ENCODE assay signal across 8 cellular contexts in the genomic region with DNA sequence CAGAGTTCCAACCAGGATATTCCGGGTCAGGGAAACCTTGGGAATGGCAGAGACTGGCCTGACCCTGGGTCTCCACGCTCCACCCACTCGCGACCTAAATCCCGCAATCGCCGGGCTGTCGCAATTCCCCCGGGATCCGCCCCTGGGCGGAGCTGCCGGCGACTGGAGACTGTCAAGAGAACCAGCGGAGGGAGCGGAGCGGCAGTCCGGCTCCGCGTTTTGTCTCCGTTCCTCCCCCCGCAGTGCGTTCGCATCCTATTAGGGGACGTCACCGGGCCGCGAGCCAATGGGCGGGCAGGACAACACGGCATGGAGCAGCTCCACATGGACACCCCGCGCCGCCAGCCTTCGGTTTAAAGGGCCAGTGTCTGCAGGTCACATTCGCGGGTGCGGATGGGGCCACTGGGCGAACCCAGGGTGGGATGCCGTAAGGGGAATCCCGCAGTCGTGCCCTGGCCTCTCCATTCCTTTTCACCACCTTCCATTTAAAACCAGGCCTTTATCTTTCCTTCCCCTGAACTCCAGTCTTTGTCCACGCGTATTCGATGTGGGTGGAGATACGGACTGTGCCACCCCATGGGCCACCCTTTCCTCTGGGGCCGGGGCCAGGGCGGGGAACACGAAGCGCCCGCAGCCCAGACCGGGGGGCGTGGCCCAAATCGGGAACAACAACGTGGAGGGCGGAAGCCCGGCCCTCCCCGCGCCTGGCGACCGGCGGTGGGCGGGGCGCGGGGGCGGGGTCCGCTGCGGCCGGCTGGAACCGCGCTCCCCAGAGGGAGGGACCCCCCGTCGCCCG. TPM values are rescaled to one million over a fixed set of nuclear protein-coding genes. Genes with fewer than 3 reads are reported as not detected.
A peak's percentile ranks its signal among the peaks of the same experiment; 100 is the strongest.
DNase-seq lines count a peak whose midpoint lies in the region; ATAC-seq and TF ChIP-seq lines count a peak whose summit lies in the region.

No MANE protein-coding gene starts in this region.

- H3K27ac Mint-ChIP-seq in type B pancreatic cell = peak overlapping the region; percentile 100

- H3K4me1 ChIP-seq in heart right ventricle = peaks cover 28 to 70% (median 66%) of the 10 kb centered on the region in 9 donors

- H3K36me3 ChIP-seq in heart right ventricle = no peaks in the 10 kb centered on the region

- H3K4me1 Mint-ChIP-seq in type B pancreatic cell (ENCODE audit: unreplicated experiment) = peaks cover 44% of the 10 kb centered on the region

- peak overlapping the region; percentile 92 to 100 (median 98) for H3K27ac ChIP-seq in heart right ventricle

- H3K9me3 Mint-ChIP-seq in type B pancreatic cell = no peaks in the 10 kb centered on the region

- no peak for TF ChIP-seq CTCF in GM12865 (IDR thresholded peaks at IDR 0.05; ENCODE audit: insufficient read depth, low read depth, low read length, missing control alignments)
- TF ChIP-seq CTCF in heart right ventricle (IDR thresholded peaks at IDR 0.05) = no peak
- no peak for TF ChIP-seq CTCF in type B pancreatic cell (conservative IDR thresholded peaks at IDR 0.05)

- no peaks in the 10 kb centered on the region for H3K36me3 Mint-ChIP-seq in type B pancreatic cell

- intact Hi-C loops in heart right ventricle (cut with DNase I) = loop anchor here in 3 of 10 donors (1.0 to 10.0 kb wide), 3 partner anchors 8 to 337 kb away; no protein-coding TSS in a partner anchor

- H3K27me3 ChIP-seq in heart right ventricle = no peaks in the 10 kb centered on the region

- ATAC-seq in HG02840 (IDR thresholded peaks at IDR 0.05; ENCODE audit: low FRiP score, unreplicated experiment) (peak; percentile 57), heart right ventricle (peak; percentile 56 to 80 (median 74))

- 0 to 1% methylated on average over 66 to 72 of the region's 72 CpGs for WGBS in heart right ventricle, 2 donors

- DNase-seq in GM12865 (ENCODE audit: low read depth) (peak; percentile 100), NCI-H146 (lab: John Stamatoyannopoulos, UW) (peak; percentile 99), T-helper 1 cell (peak; percentile 98 to 99 (median 99)), amniotic stem cell (lab: John Stamatoyannopoulos, UW) (peak; percentile 98), heart right ventricle (peak; percentile 100), pons (ENCODE audit: low spot score) (peak; percentile 99), type B pancreatic cell (ENCODE audit: extremely low spot score, unreplicated experiment) (peak; percentile 100)

- peak overlapping the region; percentile 99 for H3K4me3 Mint-ChIP-seq in type B pancreatic cell

- H3K4me3 ChIP-seq in GM12865 (ENCODE audit: low read depth, low read length) (peak overlapping the region; percentile 75), heart right ventricle (peak overlapping the region; percentile 10 to 99 (median 89))

- H3K27me3 Mint-ChIP-seq in type B pancreatic cell = no peaks in the 10 kb centered on the region

- H3K9me3 ChIP-seq in heart right ventricle = no peaks in the 10 kb centered on the region

RNA-seq across cellular contexts. Expression of a gene that starts 0.8 kb away (rescaled TPM):
- total RNA-seq in heart right ventricle (10 to 100 TPM in 6 of 10 donors, 1 to 10 TPM in 4; 6.9 to 14.1 (median 11.0) TPM), type B pancreatic cell (ENCODE audit: low replicate concordance) (26.9 and 32.9 TPM in 2 replicates)
- polyA plus RNA-seq in heart right ventricle = 10 to 100 TPM in 1 of 2 donors, 1 to 10 TPM in 1; 5.0 to 11.6 TPM

Comparison
In these comparisons a context has a peak if more than half of its experiments do, and no peak if none do; other contexts are left out.
1. Peak in every context shown above with its lines: DNase-seq, ATAC-seq, H3K4me3 ChIP-seq and H3K27ac ChIP-seq.